1 cellular context compared by ENCODE assay signal in genomic region chr19:50658438-50659317, GRCh38.
TF ChIP-seq lines count a peak whose summit lies in the region.

No MANE protein-coding gene starts in this region.

TF ChIP-seq in H1, 55 proteins besides CTCF, POLR2A, EP300 and RAD21 (continued from another document):
- no peak for TF ChIP-seq CHD7 (IDR thresholded peaks at IDR 0.05; ENCODE audit: insufficient replicate concordance, low read length)
- TF ChIP-seq RNF2 (IDR thresholded peaks at IDR 0.05; ENCODE audit: borderline replicate concordance, low read depth, low read length, missing control alignments, poor library complexity, severe bottlenecking) = no peak
- TF ChIP-seq MAFK (IDR thresholded peaks at IDR 0.05; ENCODE audit: low read depth, low read length) = no peak
- TF ChIP-seq ATF3 (IDR thresholded peaks at IDR 0.05; ENCODE audit: insufficient read depth, low read depth, low read length) = no peak
- no peak for TF ChIP-seq SIX5 (IDR thresholded peaks at IDR 0.05; ENCODE audit: low read depth, low read length)
- TF ChIP-seq CEBPB (IDR thresholded peaks at IDR 0.05; ENCODE audit: low read depth, low read length) = no peak
- no peak for TF ChIP-seq USF2 (IDR thresholded peaks at IDR 0.05; ENCODE audit: low read length)
- TF ChIP-seq KDM5A (IDR thresholded peaks at IDR 0.05; ENCODE audit: low read length) = no peak
- TF ChIP-seq TEAD4 (IDR thresholded peaks at IDR 0.05; ENCODE audit: low read depth, low read length) = no peak
- no peak for TF ChIP-seq TCF12 (IDR thresholded peaks at IDR 0.05; ENCODE audit: low read depth, low read length)
- TF ChIP-seq RBBP5 (IDR thresholded peaks at IDR 0.05; ENCODE audit: borderline replicate concordance, low read depth, low read length) = peak; percentile 96
- TF ChIP-seq YY1 (IDR thresholded peaks at IDR 0.05; ENCODE audit: low read depth, low read length) = no peak
- no peak for TF ChIP-seq JUN (IDR thresholded peaks at IDR 0.05; ENCODE audit: low read depth, low read length)
- 0 out of 2 replicates have a peak, but pooled peaks have one; percentile 30 for TF ChIP-seq PHF8 (conservative IDR thresholded peaks at IDR 0.05; ENCODE audit: low read depth, low read length)
- TF ChIP-seq BACH1 (IDR thresholded peaks at IDR 0.05; ENCODE audit: low read length) = 0 out of 2 replicates have a peak, but pooled peaks have one; percentile 4
- TF ChIP-seq KDM1A (IDR thresholded peaks at IDR 0.05; ENCODE audit: borderline replicate concordance, low read length) = no peak
- TF ChIP-seq CHD1 (IDR thresholded peaks at IDR 0.05; ENCODE audit: low read depth, low read length) = no peak
- no peak for TF ChIP-seq JUND (IDR thresholded peaks at IDR 0.05; ENCODE audit: low read length)
- no peak for TF ChIP-seq GABPA (IDR thresholded peaks at IDR 0.05; ENCODE audit: borderline replicate concordance, insufficient read depth, low read length)
- no peak for TF ChIP-seq CBX5 (IDR thresholded peaks at IDR 0.05; ENCODE audit: low read depth, low read length)
- TF ChIP-seq ATF2 (IDR thresholded peaks at IDR 0.05; ENCODE audit: low read length) = 0 out of 2 replicates have a peak, but pooled peaks have one; percentile 32
- TF ChIP-seq RFX5 (IDR thresholded peaks at IDR 0.05; ENCODE audit: borderline replicate concordance, low read depth, low read length) = no peak
- no peak for TF ChIP-seq BCL11A (IDR thresholded peaks at IDR 0.05; ENCODE audit: low read depth in 2 of 2, low read length in 2 of 2)
- peak; percentile 59 for TF ChIP-seq SAP30 (IDR thresholded peaks at IDR 0.05; ENCODE audit: insufficient read depth, insufficient replicate concordance, low read length)
- no peak for TF ChIP-seq TAF1 (IDR thresholded peaks at IDR 0.05; ENCODE audit: low read depth, low read length)
- TF ChIP-seq MAX (IDR thresholded peaks at IDR 0.05) = peak; percentile 79
- TF ChIP-seq ZNF274 (IDR thresholded peaks at IDR 0.05; ENCODE audit: borderline replicate concordance, extremely low read depth, low read length) = no peak
- no peak for TF ChIP-seq EZH2 (IDR thresholded peaks at IDR 0.05; ENCODE audit: low read depth, low read length, severe bottlenecking)
- peak; percentile 10; the same call in 1 of the 2 replicates for TF ChIP-seq SP4 (IDR thresholded peaks at IDR 0.05; ENCODE audit: low read length)
- TF ChIP-seq KDM4A (IDR thresholded peaks at IDR 0.05; ENCODE audit: low read depth, low read length, severe bottlenecking) = peak; percentile 89
- no peak for TF ChIP-seq TBP (IDR thresholded peaks at IDR 0.05; ENCODE audit: low read depth, low read length)
- no peak for TF ChIP-seq POU5F1 (IDR thresholded peaks at IDR 0.05; ENCODE audit: low read depth, low read length)
- no peak for TF ChIP-seq ASH2L (IDR thresholded peaks at IDR 0.05; ENCODE audit: low read length)
- peak; percentile 69 for TF ChIP-seq E2F6 (IDR thresholded peaks at IDR 0.05)
- peak in 1 of 2 experiments; percentile 59; a peak in 1 of 4 replicates for TF ChIP-seq HDAC2 (IDR thresholded peaks at IDR 0.05; ENCODE audit: borderline replicate concordance in 1 of 2, low read depth in 2 of 2, low read length in 2 of 2)
- no peak for TF ChIP-seq GTF2F1 (IDR thresholded peaks at IDR 0.05; ENCODE audit: borderline replicate concordance, low read depth, low read length)
- no peak for TF ChIP-seq EGR1 (IDR thresholded peaks at IDR 0.05; ENCODE audit: borderline replicate concordance, low read depth, low read length)
- TF ChIP-seq CBX8 (IDR thresholded peaks at IDR 0.05; ENCODE audit: borderline replicate concordance, low read depth, low read length) = no peak
- TF ChIP-seq HDAC6 (IDR thresholded peaks at IDR 0.05; ENCODE audit: low read depth, low read length) = no peak
- TF ChIP-seq NRF1 (IDR thresholded peaks at IDR 0.05; ENCODE audit: low read depth, low read length) = peak; percentile 95
- TF ChIP-seq BRCA1 (IDR thresholded peaks at IDR 0.05; ENCODE audit: low read depth, low read length) = no peak
- TF ChIP-seq SIN3A (conservative IDR thresholded peaks at IDR 0.05 in 1 of 2, IDR thresholded peaks at IDR 0.05 in 1 of 2; ENCODE audit: low read depth in 1 of 2, low read length in 2 of 2) = peak in 1 of 2 experiments; percentile 22; a peak in 1 of 4 replicates
- TF ChIP-seq TAF7 (optimal IDR thresholded peaks at IDR 0.05; ENCODE audit: borderline replicate concordance, low read depth, low read length) = no peak
- no peak for TF ChIP-seq FOSL1 (IDR thresholded peaks at IDR 0.05; ENCODE audit: insufficient read depth, low read depth, low read length)
- no peak for TF ChIP-seq CHD2 (IDR thresholded peaks at IDR 0.05; ENCODE audit: low read length)
- TF ChIP-seq CTBP2 (IDR thresholded peaks at IDR 0.05; ENCODE audit: borderline replicate concordance, insufficient read depth, insufficient read length, low read length) = no peak
- peak; percentile 89 for TF ChIP-seq CREB1 (IDR thresholded peaks at IDR 0.05)
- no peak for TF ChIP-seq SUZ12 (IDR thresholded peaks at IDR 0.05; ENCODE audit: low read length)
- TF ChIP-seq NANOG (IDR thresholded peaks at IDR 0.05; ENCODE audit: insufficient read depth, low read depth, low read length, poor library complexity, severe bottlenecking) = no peak
- TF ChIP-seq SP1 (IDR thresholded peaks at IDR 0.05; ENCODE audit: low read depth, low read length) = peak; percentile 2
- TF ChIP-seq SRF (IDR thresholded peaks at IDR 0.05; ENCODE audit: low read depth, low read length) = no peak
